ENCODE assay signal across 9 cellular contexts in the genomic region with DNA sequence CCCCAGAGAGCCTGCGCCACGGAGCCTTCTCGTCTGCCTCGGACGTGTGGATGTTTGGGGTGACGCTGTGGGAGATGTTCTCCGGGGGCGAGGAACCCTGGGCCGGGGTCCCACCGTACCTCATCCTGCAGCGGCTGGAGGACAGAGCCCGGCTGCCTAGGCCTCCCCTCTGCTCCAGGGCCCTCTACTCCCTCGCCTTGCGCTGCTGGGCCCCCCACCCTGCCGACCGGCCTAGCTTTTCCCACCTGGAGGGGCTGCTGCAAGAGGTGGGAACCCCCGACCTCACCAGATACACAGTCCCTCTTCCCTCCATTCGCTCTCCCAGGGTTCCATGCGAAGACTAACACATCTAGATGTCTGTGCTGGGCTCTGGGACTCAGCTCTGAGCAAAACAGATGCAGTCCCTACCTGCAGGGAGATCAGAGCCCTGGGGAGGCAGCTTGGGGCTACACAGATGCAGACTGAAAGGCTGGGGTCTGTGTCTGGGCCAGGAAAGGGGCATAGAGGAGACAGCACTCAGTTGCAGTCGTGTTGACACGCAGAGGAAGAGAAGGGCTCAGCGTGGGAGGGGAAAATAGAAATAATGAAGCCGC. TPM values are rescaled to one million over a fixed set of nuclear protein-coding genes. Genes with fewer than 3 reads are reported as not detected.
DNase-seq lines count a peak whose midpoint lies in the region; ATAC-seq and TF ChIP-seq lines count a peak whose summit lies in the region.
"Had no signal": no experiment of that assay in that cellular context is flagged by ENCODE, and none has a peak within 500 bp of the region (broad histone marks: within the 10 kb centered on the region; RNA-seq: fewer than 3 reads in every experiment).

No MANE protein-coding gene starts in this region.

- no peaks in the 10 kb centered on the region for H4K20me1 ChIP-seq in hepatocyte (ENCODE audit: insufficient read depth, poor library complexity, severe bottlenecking)

- DNase-seq in T-helper 1 cell (no peak), T-helper 17 cell (no peak), hepatocyte (ENCODE audit: low spot score) (no peak), AG08395 (ENCODE audit: low spot score) (no peak)
- no peak for DNase-seq in stimulated activated effector memory CD8-positive, alpha-beta T cell treated with anti-CD3 and anti-CD28 coated beads, Interleukin-12 subunit alpha, Interleukin-12 subunit beta, amount 100 ng/mL, for 72 hours (ENCODE audit: low spot score in 2 of 2)
- DNase-seq: NK-92 treated with Interleukin-12 subunit alpha and Interleukin-12 subunit beta, amount 100 ng/mL, for 24 hours had no signal

- H3K4me3 ChIP-seq in hepatocyte, result no peak overlapping the region

- H3K4me1 Mint-ChIP-seq in T-helper 1 cell treated with Interleukin-12 subunit alpha and Interleukin-12 subunit beta and Interleukin-4 antibody, amounts not matched to agents 30 μg/mL and 1 μg/mL, for 36 hours (ENCODE audit: low read depth), result peaks cover 7% of the 10 kb centered on the region
- H3K4me1 Mint-ChIP-seq in T-helper 17 cell, result peaks cover 16% of the 10 kb centered on the region
- peaks cover 8% of the 10 kb centered on the region for H3K4me1 Mint-ChIP-seq in stimulated activated effector memory CD8-positive, alpha-beta T cell treated with anti-CD3 and anti-CD28 coated beads, Interleukin-12 subunit alpha, Interleukin-12 subunit beta, amount 100 ng/mL, for 72 hours

- 79% methylated on average over 22 of the region's 23 CpGs for WGBS in hepatocyte (ENCODE audit: low lambda C conversion rate, missing lambda C conversion rate)

- H3K79me2 ChIP-seq in hepatocyte, result peaks cover 9% of the 10 kb centered on the region

- TF ChIP-seq CTCF in hepatocyte (IDR thresholded peaks at IDR 0.05; ENCODE audit: poor library complexity), result no peak

- H3K4me3 Mint-ChIP-seq in T-helper 1 cell treated with Interleukin-12 subunit alpha and Interleukin-12 subunit beta and Interleukin-4 antibody, amounts not matched to agents 30 μg/mL and 1 μg/mL, for 36 hours, result peak overlapping the region; percentile 73
- H3K4me3 Mint-ChIP-seq in T-helper 17 cell, result peak overlapping the region; percentile 85
- H3K4me3 Mint-ChIP-seq in stimulated activated effector memory CD8-positive, alpha-beta T cell treated with anti-CD3 and anti-CD28 coated beads, Interleukin-12 subunit alpha, Interleukin-12 subunit beta, amount 100 ng/mL, for 72 hours, result peak overlapping the region; percentile 71

- TF ChIP-seq POLR2A in GM18505 (IDR thresholded peaks at IDR 0.05; ENCODE audit: borderline replicate concordance, extremely low read depth, insufficient read depth, insufficient read length), result no peak

- peak overlapping the region; percentile 78 for H3K4me2 ChIP-seq in hepatocyte

- peaks cover 11% of the 10 kb centered on the region for H3K4me1 ChIP-seq in hepatocyte (ENCODE audit: insufficient read depth)

- peak overlapping the region; percentile 41 for H3K27ac Mint-ChIP-seq in T-helper 1 cell treated with Interleukin-12 subunit alpha and Interleukin-12 subunit beta and Interleukin-4 antibody, amounts not matched to agents 30 μg/mL and 1 μg/mL, for 36 hours
- peak overlapping the region; percentile 86 for H3K27ac Mint-ChIP-seq in T-helper 17 cell
- peak overlapping the region; percentile 76 for H3K27ac Mint-ChIP-seq in stimulated activated effector memory CD8-positive, alpha-beta T cell treated with anti-CD3 and anti-CD28 coated beads, Interleukin-12 subunit alpha, Interleukin-12 subunit beta, amount 100 ng/mL, for 72 hours

- no peaks in the 10 kb centered on the region for H3K36me3 ChIP-seq in hepatocyte (replicated peaks; ENCODE audit: insufficient read depth, low read depth)

- H2AFZ ChIP-seq in hepatocyte, result no peak overlapping the region

- H3K27me3 ChIP-seq in hepatocyte, result no peaks in the 10 kb centered on the region

- ATAC-seq in T-helper 17 cell (no peak), GM18505 (IDR thresholded peaks at IDR 0.05; ENCODE audit: unreplicated experiment) (no peak), HG02852 (IDR thresholded peaks at IDR 0.05; ENCODE audit: unreplicated experiment) (no peak)
- no peak for ATAC-seq in stimulated activated effector memory CD8-positive, alpha-beta T cell treated with anti-CD3 and anti-CD28 coated beads, Interleukin-12 subunit alpha, Interleukin-12 subunit beta, amount 100 ng/mL, for 72 hours

- no peak overlapping the region for H3K27ac ChIP-seq in hepatocyte

- no peaks in the 10 kb centered on the region for H3K9me3 ChIP-seq in T-helper 17 cell (ENCODE audit: control insufficient read depth, low read length, poor library complexity, severe bottlenecking)
- no peaks in the 10 kb centered on the region for H3K9me3 ChIP-seq in hepatocyte (ENCODE audit: low read depth)

- H3K27me3 Mint-ChIP-seq in T-helper 1 cell treated with Interleukin-12 subunit alpha and Interleukin-12 subunit beta and Interleukin-4 antibody, amounts not matched to agents 30 μg/mL and 1 μg/mL, for 36 hours (ENCODE audit: low read depth), result peaks cover 31% of the 10 kb centered on the region
- peaks cover 28% of the 10 kb centered on the region for H3K27me3 Mint-ChIP-seq in T-helper 17 cell

- H3K36me3 Mint-ChIP-seq in T-helper 1 cell treated with Interleukin-12 subunit alpha and Interleukin-12 subunit beta and Interleukin-4 antibody, amounts not matched to agents 30 μg/mL and 1 μg/mL, for 36 hours (ENCODE audit: low read depth), result peaks cover 2% of the 10 kb centered on the region
- peaks cover 6% of the 10 kb centered on the region for H3K36me3 Mint-ChIP-seq in T-helper 17 cell (ENCODE audit: low read depth)
- peaks cover 24% of the 10 kb centered on the region for H3K36me3 Mint-ChIP-seq in stimulated activated effector memory CD8-positive, alpha-beta T cell treated with anti-CD3 and anti-CD28 coated beads, Interleukin-12 subunit alpha, Interleukin-12 subunit beta, amount 100 ng/mL, for 72 hours

- H3K9me2 ChIP-seq in hepatocyte (replicated peaks; ENCODE audit: insufficient read depth), result no peaks in the 10 kb centered on the region

- no peaks in the 10 kb centered on the region for H3K9me3 Mint-ChIP-seq in T-helper 1 cell treated with Interleukin-12 subunit alpha and Interleukin-12 subunit beta and Interleukin-4 antibody, amounts not matched to agents 30 μg/mL and 1 μg/mL, for 36 hours
- no peaks in the 10 kb centered on the region for H3K9me3 Mint-ChIP-seq in stimulated activated effector memory CD8-positive, alpha-beta T cell treated with anti-CD3 and anti-CD28 coated beads, Interleukin-12 subunit alpha, Interleukin-12 subunit beta, amount 100 ng/mL, for 72 hours

RNA-seq across cellular contexts. Expression of a gene that starts 3.7 kb away (rescaled TPM):
- total RNA-seq in T-helper 17 cell, result 1 to 10 TPM; 4.8 to 5.9 TPM
- 8.4 and 11.4 TPM in 2 replicates for total RNA-seq in hepatocyte
- 8.9 and 10.2 TPM in 2 replicates for polyA plus RNA-seq in hepatocyte

RNA-seq across cellular contexts. Expression of a gene that starts 9.7 kb away (rescaled TPM):
- total RNA-seq in T-helper 17 cell, result 100 to 1,000 TPM; 120 to 126 TPM
- total RNA-seq in hepatocyte, result 11.8 and 17.6 TPM in 2 replicates
- polyA plus RNA-seq in hepatocyte, result 58.0 and 59.6 TPM in 2 replicates

RNA-seq across cellular contexts. Expression of a gene that starts 19.3 kb away (rescaled TPM):
- total RNA-seq in T-helper 17 cell, result 10 to 100 TPM; 27.3 to 31.7 TPM
- total RNA-seq in hepatocyte, result 109 and 118 TPM in 2 replicates
- 105 and 109 TPM in 2 replicates for polyA plus RNA-seq in hepatocyte

RNA-seq across cellular contexts. Expression of a gene that starts 23.1 kb away (rescaled TPM):
- total RNA-seq in T-helper 17 cell (1 to 10 TPM; 5.1 to 6.5 TPM), hepatocyte (4.1 and 7.2 TPM in 2 replicates)
- polyA plus RNA-seq in hepatocyte, result 4.3 and 6.6 TPM in 2 replicates

RNA-seq across cellular contexts. Expression of a gene that starts 29.6 kb away (rescaled TPM):
- not detected for total RNA-seq in T-helper 17 cell
- not detected in 2 replicates for total RNA-seq in hepatocyte
- not detected in 2 replicates for polyA plus RNA-seq in hepatocyte
